21 cellular contexts compared by ENCODE assay signal in genomic region chr4:155602351-155603140, GRCh38.
DNase-seq lines count a peak whose midpoint lies in the region; ATAC-seq and TF ChIP-seq lines count a peak whose summit lies in the region.
"Had no signal": no experiment of that assay in that cellular context is flagged by ENCODE, and none has a peak within 500 bp of the region (broad histone marks: within the 10 kb centered on the region; RNA-seq: fewer than 3 reads in every experiment).

No MANE protein-coding gene starts in this region.

- no peaks in the 10 kb centered on the region for H3K27me3 ChIP-seq in Loucy (ENCODE audit: insufficient read depth, low read length, poor library complexity, severe bottlenecking)
- H3K27me3 ChIP-seq: neutrophil, vagina had no signal

- H3K9ac ChIP-seq in Loucy (ENCODE audit: low read depth, low read length, poor library complexity, severe bottlenecking) = no peak overlapping the region
- H3K9ac ChIP-seq: GM23248 had no signal

- H3K4me3 ChIP-seq in Loucy (ENCODE audit: low read length, poor library complexity, severe bottlenecking) = no peak overlapping the region
- H3K4me3 ChIP-seq: GM23248, mucosa of descending colon, vagina had no signal

- H3K27ac ChIP-seq in epithelial cell of prostate = peak overlapping the region; percentile 71
- H3K27ac ChIP-seq: C4-2B, GM23248, neutrophil, vagina had no signal

- H3K79me2 ChIP-seq in Loucy (ENCODE audit: insufficient read depth, low read length) = no peaks in the 10 kb centered on the region

- H2AFZ ChIP-seq in Loucy (ENCODE audit: low read length) = peak overlapping the region; percentile 80
- H2AFZ ChIP-seq: GM23248 had no signal

- H3K4me1 Mint-ChIP-seq in mesothelial cell of epicardium = peaks cover 67% of the 10 kb centered on the region
- H3K4me1 Mint-ChIP-seq in T-helper 17 cell = no peaks in the 10 kb centered on the region

- H3K9me3 ChIP-seq in Loucy (ENCODE audit: insufficient read depth, low read depth, low read length) (no peaks in the 10 kb centered on the region), T-helper 17 cell (ENCODE audit: control insufficient read depth, low read length, poor library complexity, severe bottlenecking) (no peaks in the 10 kb centered on the region)
- H3K9me3 ChIP-seq: mucosa of descending colon, neutrophil, vagina had no signal

- no peak overlapping the region for H3K4me3 Mint-ChIP-seq in mesothelial cell of epicardium
- H3K4me3 Mint-ChIP-seq in T-helper 17 cell = no peak overlapping the region
- H3K4me3 Mint-ChIP-seq: activated CD4-positive, alpha-beta memory T cell treated with anti-CD3 and anti-CD28 coated beads for 36 hours had no signal

- no peak overlapping the region for H3K4me2 ChIP-seq in Loucy (ENCODE audit: low read depth, low read length, poor library complexity, severe bottlenecking)

- TF ChIP-seq CTCF in Loucy (conservative IDR thresholded peaks at IDR 0.05; ENCODE audit: low read length) (no peak), mesothelial cell of epicardium (IDR thresholded peaks at IDR 0.05; ENCODE audit: unreplicated experiment) (no peak)

- H3F3A ChIP-seq in Loucy (ENCODE audit: low read depth) = no peaks in the 10 kb centered on the region

- peaks cover 5% of the 10 kb centered on the region for H3K4me1 ChIP-seq in Loucy (ENCODE audit: insufficient read depth, low read length, poor library complexity, severe bottlenecking)
- H3K4me1 ChIP-seq: vagina had no signal

- no peaks in the 10 kb centered on the region for H3K27me3 Mint-ChIP-seq in mesothelial cell of epicardium (ENCODE audit: low read depth)
- peaks cover 10% of the 10 kb centered on the region for H3K27me3 Mint-ChIP-seq in T-helper 17 cell

- DNase-seq in COR-L47 (lab: John Stamatoyannopoulos, UW) = peak; percentile 1
- DNase-seq in epithelial cell of prostate (ENCODE audit: low read depth, low spot score) = no peak
- no peak for DNase-seq in mesothelial cell of epicardium (ENCODE audit: low spot score in 2 of 2, unreplicated experiment in 2 of 2)
- no peak for DNase-seq in T-helper 17 cell
- DNase-seq in stimulated activated CD8-positive, alpha-beta memory T cell treated with anti-CD3 and anti-CD28 coated beads, Interleukin-4, amount 100 ng/mL, for 48 hours = no peak
- DNase-seq: activated CD4-positive, alpha-beta memory T cell treated with anti-CD3 and anti-CD28 coated beads for 36 hours; amniotic stem cell; central memory CD4-positive, alpha-beta T cell; erythroblast; GM23248; mucosa of descending colon; NCI-H2029 treated with DMSO at 0.1 percent for 48 hours; NCI-H345; stimulated activated CD4-positive, alpha-beta T cell treated with anti-CD3 and anti-CD28 coated beads, Interleukin-12 subunit alpha, Interleukin-12 subunit beta, amount 100 ng/mL, for 4 hours; T-helper 2 cell had no signal

- no peaks in the 10 kb centered on the region for H4K20me1 ChIP-seq in Loucy (ENCODE audit: insufficient read depth, low read length, poor library complexity, severe bottlenecking)

- H3K36me3 Mint-ChIP-seq in mesothelial cell of epicardium (no peaks in the 10 kb centered on the region), T-helper 17 cell (ENCODE audit: low read depth) (no peaks in the 10 kb centered on the region)
- H3K36me3 Mint-ChIP-seq: activated CD4-positive, alpha-beta memory T cell treated with anti-CD3 and anti-CD28 coated beads for 36 hours had no signal

- no peak for ATAC-seq in T-helper 17 cell
- ATAC-seq in GM18502 (IDR thresholded peaks at IDR 0.05; ENCODE audit: poor library complexity, unreplicated experiment) = no peak
- no peak for ATAC-seq in HG02798 (IDR thresholded peaks at IDR 0.05; ENCODE audit: poor library complexity, unreplicated experiment)
- ATAC-seq: mucosa of descending colon had no signal

- H3K9me2 ChIP-seq in Loucy (replicated peaks; ENCODE audit: low read depth, low read length) = no peaks in the 10 kb centered on the region

- H3K9me3 Mint-ChIP-seq in mesothelial cell of epicardium = no peaks in the 10 kb centered on the region
- H3K9me3 Mint-ChIP-seq: activated CD4-positive, alpha-beta memory T cell treated with anti-CD3 and anti-CD28 coated beads for 36 hours had no signal

- H3K27ac Mint-ChIP-seq in mesothelial cell of epicardium (peak overlapping the region; percentile 94), T-helper 17 cell (no peak overlapping the region)
- H3K27ac Mint-ChIP-seq: activated CD4-positive, alpha-beta memory T cell treated with anti-CD3 and anti-CD28 coated beads for 36 hours had no signal

- H3K36me3 ChIP-seq in Loucy (ENCODE audit: insufficient read depth, low read length) = no peaks in the 10 kb centered on the region
- H3K36me3 ChIP-seq: neutrophil, vagina had no signal
